In genomic region chr1:145884675-145885074, GRCh38 we compare ENCODE assay signal across 10 cellular contexts. TPM values are rescaled to one million over a fixed set of nuclear protein-coding genes. Genes with fewer than 3 reads are reported as not detected.
DNase-seq lines count a peak whose midpoint lies in the region; TF ChIP-seq lines count a peak whose summit lies in the region.
"Had no signal": no experiment of that assay in that cellular context is flagged by ENCODE, and none has a peak within 500 bp of the region (broad histone marks: within the 10 kb centered on the region; RNA-seq: fewer than 3 reads in every experiment).

No MANE protein-coding gene starts in this region.

- no peak overlapping the region for H2AFZ ChIP-seq in neural progenitor cell (replicated peaks)

- H3K4me3 ChIP-seq in neural progenitor cell, result no peak overlapping the region

- BruUV-seq in Calu3 (replicated peaks; lab: Mats Ljungman, UMichigan), result no TSS peak

- H3K27ac Mint-ChIP-seq in Calu3 (ENCODE audit: unreplicated experiment) (no peak overlapping the region), endothelial cell (ENCODE audit: unreplicated experiment) (no peak overlapping the region), neural progenitor cell (no peak overlapping the region)

- H3K4me1 Mint-ChIP-seq in Calu3 (ENCODE audit: low read depth, unreplicated experiment), result peaks cover 50% of the 10 kb centered on the region
- peaks cover 24% of the 10 kb centered on the region for H3K4me1 Mint-ChIP-seq in endothelial cell (ENCODE audit: unreplicated experiment)
- peaks cover 17% of the 10 kb centered on the region for H3K4me1 Mint-ChIP-seq in neural progenitor cell

- intact Hi-C loops in Calu3 (cut with micrococcal nuclease; ENCODE audit: unreplicated experiment), result no loop called here

- no peak for DNase-seq in Calu3
- peak; percentile 76 for DNase-seq in LHCN-M2 (ENCODE audit: low read depth)
- no peak for DNase-seq in endothelial cell (ENCODE audit: low spot score)
- no peak for DNase-seq in neural progenitor cell (ENCODE audit: low spot score)
- DNase-seq in stimulated activated CD4-positive, alpha-beta T cell treated with anti-CD3 and anti-CD28 coated beads, Interleukin-12 subunit alpha, Interleukin-12 subunit beta, amount 100 ng/mL, for 4 hours, result no peak
- DNase-seq in HuH-7.5 (ENCODE audit: low spot score), result no peak
- no peak for DNase-seq in NCI-H2029 treated with DMSO at 0.1 percent for 48 hours (lab: John Stamatoyannopoulos, UW)
- DNase-seq: DMS53, islet precursor cell, NCI-H2107 had no signal

- H3K27me3 Mint-ChIP-seq in Calu3 (ENCODE audit: unreplicated experiment), result peaks cover 20% of the 10 kb centered on the region
- peaks cover 9% of the 10 kb centered on the region for H3K27me3 Mint-ChIP-seq in endothelial cell (ENCODE audit: unreplicated experiment)
- peaks cover 22% of the 10 kb centered on the region for H3K27me3 Mint-ChIP-seq in neural progenitor cell (ENCODE audit: insufficient read depth, low read depth)

- CTCF ChIA-PET in Calu3 (lab: Charles Lee), result no interaction called here

- no peaks in the 10 kb centered on the region for H3K36me3 ChIP-seq in neural progenitor cell

- H3K27me3 ChIP-seq in neural progenitor cell, result peaks cover 54% of the 10 kb centered on the region

- H3K4me1 ChIP-seq in neural progenitor cell, result peaks cover 8% of the 10 kb centered on the region

- H3K27ac ChIP-seq in neural progenitor cell, result no peak overlapping the region

- H3K36me3 Mint-ChIP-seq in Calu3 (ENCODE audit: insufficient read depth, unreplicated experiment), result peaks cover 17% of the 10 kb centered on the region
- H3K36me3 Mint-ChIP-seq in endothelial cell (ENCODE audit: low read depth, unreplicated experiment), result no peaks in the 10 kb centered on the region
- H3K36me3 Mint-ChIP-seq in neural progenitor cell, result no peaks in the 10 kb centered on the region

- no peak overlapping the region for H3K9ac ChIP-seq in neural progenitor cell

- no peaks in the 10 kb centered on the region for H3K9me3 ChIP-seq in neural progenitor cell (ENCODE audit: low read depth)

- H3K79me2 ChIP-seq in neural progenitor cell (ENCODE audit: low read depth), result no peaks in the 10 kb centered on the region

- no peak overlapping the region for H3K4me2 ChIP-seq in neural progenitor cell

- H4K20me1 ChIP-seq in neural progenitor cell (ENCODE audit: low read depth), result no peaks in the 10 kb centered on the region

- TF ChIP-seq CTCF in Calu3 (IDR thresholded peaks at IDR 0.05; ENCODE audit: unreplicated experiment) (no peak), endothelial cell (IDR thresholded peaks at IDR 0.05; ENCODE audit: unreplicated experiment) (no peak), neural progenitor cell (IDR thresholded peaks at IDR 0.05) (no peak)

- peak overlapping the region; percentile 43 for H3K4me3 Mint-ChIP-seq in Calu3 (ENCODE audit: low read depth, unreplicated experiment)
- peak overlapping the region; percentile 80 for H3K4me3 Mint-ChIP-seq in endothelial cell (ENCODE audit: unreplicated experiment)
- peak overlapping the region; percentile 86 for H3K4me3 Mint-ChIP-seq in neural progenitor cell

- H3F3A ChIP-seq in neural progenitor cell (ENCODE audit: low read depth), result peaks cover 6% of the 10 kb centered on the region

- no peaks in the 10 kb centered on the region for H3K9me3 Mint-ChIP-seq in Calu3 (ENCODE audit: low read depth, unreplicated experiment)
- no peaks in the 10 kb centered on the region for H3K9me3 Mint-ChIP-seq in endothelial cell (ENCODE audit: unreplicated experiment)
- H3K9me3 Mint-ChIP-seq in neural progenitor cell, result no peaks in the 10 kb centered on the region

RNA-seq across cellular contexts. Expression of gene ANKRD35, which starts 1.0 kb away (rescaled TPM):
- total RNA-seq in Calu3 (2022), result 0.22 TPM in 1 of 2 replicates, not detected in the other
- 1.5 and 2.3 TPM in 2 replicates for total RNA-seq in LHCN-M2 (2014; rRNA removed)
- 1.1 TPM for polyA plus RNA-seq in LHCN-M2 (2012)
- not detected for total RNA-seq in endothelial cell (ENCODE audit: unreplicated experiment)
- total RNA-seq in neural progenitor cell (ENCODE audit: low replicate concordance), result 1.1 and 1.9 TPM in 2 replicates

RNA-seq across cellular contexts. Expression of gene ITGA10, which starts 25.2 kb away (rescaled TPM):
- total RNA-seq in Calu3 (2022) (0.34 and 0.68 TPM in 2 replicates), LHCN-M2 (2014; rRNA removed) (113 and 135 TPM in 2 replicates), endothelial cell (ENCODE audit: unreplicated experiment) (6.1 TPM), neural progenitor cell (ENCODE audit: low replicate concordance) (0.06 and 0.15 TPM in 2 replicates)
- polyA plus RNA-seq in LHCN-M2 (2012), result 31.7 TPM

RNA-seq across cellular contexts. Expression of gene PIAS3, which starts 25.8 kb away (rescaled TPM):
- 38.3 and 40.1 TPM in 2 replicates for total RNA-seq in Calu3 (2022)
- total RNA-seq in LHCN-M2 (2014; rRNA removed), result 44.1 and 49.4 TPM in 2 replicates
- polyA plus RNA-seq in LHCN-M2 (2012), result 58.1 TPM
- total RNA-seq in endothelial cell (ENCODE audit: unreplicated experiment), result 38.8 TPM
- total RNA-seq in neural progenitor cell (ENCODE audit: low replicate concordance), result 15.7 and 33.7 TPM in 2 replicates

RNA-seq across cellular contexts. Expression of gene PEX11B, which starts 33.8 kb away (rescaled TPM):
- total RNA-seq in Calu3 (2022) (27.1 and 27.3 TPM in 2 replicates), LHCN-M2 (2014; rRNA removed) (38.7 and 40.1 TPM in 2 replicates), endothelial cell (ENCODE audit: unreplicated experiment) (34.0 TPM), neural progenitor cell (ENCODE audit: low replicate concordance) (15.0 and 16.6 TPM in 2 replicates)
- 37.0 TPM for polyA plus RNA-seq in LHCN-M2 (2012)

RNA-seq across cellular contexts. Expression of gene NUDT17, which starts 39.2 kb away (rescaled TPM):
- total RNA-seq in Calu3 (2022) (2.8 and 4.0 TPM in 2 replicates), LHCN-M2 (2014; rRNA removed) (2.4 and 5.6 TPM in 2 replicates), endothelial cell (ENCODE audit: unreplicated experiment) (3.8 TPM), neural progenitor cell (ENCODE audit: low replicate concordance) (5.9 and 11.9 TPM in 2 replicates)
- polyA plus RNA-seq in LHCN-M2 (2012), result 8.6 TPM

Comparison
In these comparisons a context has a peak if more than half of its experiments do, and no peak if none do; other contexts are left out.
1. RNA of gene ITGA10, which starts 25.2 kb away (total RNA-seq): 113 to 135 TPM in LHCN-M2; 6.1 TPM in endothelial cell (single experiment), 0.34 to 0.68 TPM in Calu3 and 0.06 to 0.15 TPM in neural progenitor cell; every median in the first group is over 10 times any median in the second.
2. Peak in every context shown above with its lines, with median percentiles within 50 percentile points of each other: H3K4me3 Mint-ChIP-seq.